17 cellular contexts compared by ENCODE assay signal in the genomic region with DNA sequence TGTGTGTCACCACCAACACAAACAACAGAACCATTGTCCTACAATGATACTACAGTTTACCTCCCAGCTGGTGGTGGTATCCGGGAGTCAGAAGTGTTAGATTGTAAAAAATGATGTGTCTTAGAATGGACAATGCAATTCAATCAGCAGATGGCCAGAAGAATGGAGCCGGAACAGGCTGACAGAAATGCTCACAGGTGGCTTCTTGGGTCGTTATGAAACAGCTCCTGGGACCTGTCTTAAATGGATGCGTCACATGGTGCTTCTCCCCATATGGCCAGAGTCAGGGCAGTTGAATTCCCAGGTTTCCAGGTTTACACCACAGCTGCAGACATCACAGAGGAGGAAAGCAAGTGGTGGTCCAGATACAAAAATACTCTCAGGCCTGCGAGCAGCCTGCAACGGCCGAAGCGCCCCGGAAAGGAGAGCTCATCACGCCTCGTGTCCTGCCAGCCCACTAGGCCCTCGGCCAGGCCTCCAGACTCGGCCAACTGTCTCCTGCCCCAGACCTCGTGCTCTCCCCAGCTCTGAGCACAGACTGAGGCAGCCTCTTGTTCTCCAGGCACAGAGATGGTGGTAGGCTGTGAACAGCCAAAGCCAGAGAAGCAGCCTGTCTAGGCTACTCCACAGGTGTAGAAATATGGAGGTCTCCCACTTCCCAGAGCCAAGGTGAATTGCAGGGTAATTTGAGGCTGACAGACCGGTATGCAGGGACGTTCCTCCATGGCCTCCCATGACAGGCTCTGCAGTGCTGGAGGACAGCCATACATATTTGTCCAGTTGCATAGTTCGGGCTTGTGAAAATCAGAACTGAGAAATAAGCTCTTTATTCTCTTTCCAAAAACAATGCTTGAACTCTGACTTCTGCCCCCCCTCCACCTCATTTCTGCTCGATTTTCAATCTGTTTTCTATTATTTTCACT.
DNase-seq lines count a peak whose midpoint lies in the region; ATAC-seq, FAIRE-seq and TF ChIP-seq lines count a peak whose summit lies in the region.
"Had no signal": no experiment of that assay in that cellular context is flagged by ENCODE, and none has a peak within 500 bp of the region (broad histone marks: within the 10 kb centered on the region; RNA-seq: fewer than 3 reads in every experiment).

No MANE protein-coding gene starts in this region.

- peak; percentile 67 to 86 (median 76) for ATAC-seq in pancreas
- no peak for ATAC-seq in naive thymus-derived CD4-positive, alpha-beta T cell
- ATAC-seq in activated CD8-positive, alpha-beta T cell treated with anti-CD3 and anti-CD28 coated beads for 36 hours, result no peak
- ATAC-seq in GM21423 (IDR thresholded peaks at IDR 0.05; ENCODE audit: unreplicated experiment), result no peak

- DNase-seq in AG20443 (ENCODE audit: low spot score), result peak; percentile 84
- DNase-seq in astrocyte of the cerebellum (ENCODE audit: low read depth), result peak; percentile 43
- DNase-seq in glutamatergic neuron, result peak; percentile 40
- peak in 1 of 6 donors; percentile 32 for DNase-seq in pancreas
- DNase-seq in naive thymus-derived CD4-positive, alpha-beta T cell, result no peak
- DNase-seq in activated CD8-positive, alpha-beta T cell treated with anti-CD3 and anti-CD28 coated beads for 36 hours, result no peak
- DNase-seq in COLO668 (lab: John Stamatoyannopoulos, UW; ENCODE audit: unreplicated experiment), result no peak
- DNase-seq: activated CD8-positive, alpha-beta T cell treated with anti-CD3 and anti-CD28 coated beads, Interleukin-2, amount 10 ng/mL, durations not matched to agents 7 days and 5 days; DND-41; effector CD8-positive, alpha-beta T cell; Karpas-422; NCI-H2081; OCI-M1 had no signal

- FAIRE-seq in pancreas (lab: Jason Lieb, UNC), result no peak

- peaks cover 13% of the 10 kb centered on the region for H3K36me3 Mint-ChIP-seq in glutamatergic neuron (ENCODE audit: unreplicated experiment)
- peaks cover 0 to 6% (median 0%) of the 10 kb centered on the region in 5 donors for H3K36me3 Mint-ChIP-seq in naive thymus-derived CD4-positive, alpha-beta T cell
- H3K36me3 Mint-ChIP-seq in activated CD8-positive, alpha-beta T cell treated with anti-CD3 and anti-CD28 coated beads for 36 hours (ENCODE audit: low read depth), result no peaks in the 10 kb centered on the region
- H3K36me3 Mint-ChIP-seq: activated naive CD8-positive, alpha-beta T cell had no signal

- no peaks in the 10 kb centered on the region for H3K36me3 ChIP-seq in pancreas
- no peaks in the 10 kb centered on the region for H3K36me3 ChIP-seq in naive thymus-derived CD4-positive, alpha-beta T cell (ENCODE audit: control insufficient read depth in 2 of 3, insufficient read depth in 3 of 3, low read length in 3 of 3)

- peaks cover 11% of the 10 kb centered on the region for H3K27me3 Mint-ChIP-seq in glutamatergic neuron (ENCODE audit: unreplicated experiment)
- H3K27me3 Mint-ChIP-seq in naive thymus-derived CD4-positive, alpha-beta T cell, result peaks cover 5 to 29% (median 15%) of the 10 kb centered on the region in 5 donors
- H3K27me3 Mint-ChIP-seq in activated CD8-positive, alpha-beta T cell treated with anti-CD3 and anti-CD28 coated beads for 36 hours, result peaks cover 50% of the 10 kb centered on the region
- H3K27me3 Mint-ChIP-seq: B cell had no signal

- peak overlapping the region; percentile 76 for H3K4me3 Mint-ChIP-seq in glutamatergic neuron (ENCODE audit: unreplicated experiment)
- no peak overlapping the region for H3K4me3 Mint-ChIP-seq in naive thymus-derived CD4-positive, alpha-beta T cell
- H3K4me3 Mint-ChIP-seq in activated CD8-positive, alpha-beta T cell treated with anti-CD3 and anti-CD28 coated beads for 36 hours, result no peak overlapping the region
- H3K4me3 Mint-ChIP-seq: activated CD8-positive, alpha-beta T cell treated with anti-CD3 and anti-CD28 coated beads, Interleukin-2, amount 10 ng/mL, durations not matched to agents 7 days and 5 days; activated naive CD8-positive, alpha-beta T cell; B cell had no signal

- CTCF ChIA-PET in naive thymus-derived CD4-positive, alpha-beta T cell (lab: Charles Lee), result no interaction called here
- CTCF ChIA-PET in activated CD8-positive, alpha-beta T cell treated with anti-CD3 and anti-CD28 coated beads for 36 hours (lab: Charles Lee), result interaction anchor here (0.8 kb wide), 1 partner anchor 10 kb away, joined by 3 read pairs; no protein-coding TSS in a partner anchor

- H3K4me3 ChIP-seq in astrocyte of the cerebellum (ENCODE audit: low read depth, low read length) (no peak overlapping the region), pancreas (no peak overlapping the region)
- no peak overlapping the region for H3K4me3 ChIP-seq in naive thymus-derived CD4-positive, alpha-beta T cell (ENCODE audit: low read length)
- H3K4me3 ChIP-seq: skin epidermis had no signal

- H3K27ac ChIP-seq in pancreas, result peak overlapping the region; percentile 15 to 62 (median 54)
- no peak overlapping the region for H3K27ac ChIP-seq in naive thymus-derived CD4-positive, alpha-beta T cell (ENCODE audit: low read depth, low read length)
- H3K27ac ChIP-seq: skin epidermis had no signal

- peaks cover 21% of the 10 kb centered on the region for H3K9me3 Mint-ChIP-seq in glutamatergic neuron (ENCODE audit: unreplicated experiment)
- peaks cover 0 to 9% (median 1%) of the 10 kb centered on the region in 11 donors for H3K9me3 Mint-ChIP-seq in naive thymus-derived CD4-positive, alpha-beta T cell
- peaks cover 7% of the 10 kb centered on the region for H3K9me3 Mint-ChIP-seq in activated CD8-positive, alpha-beta T cell treated with anti-CD3 and anti-CD28 coated beads for 36 hours

- H3K9me3 ChIP-seq in pancreas, result no peaks in the 10 kb centered on the region
- H3K9me3 ChIP-seq in naive thymus-derived CD4-positive, alpha-beta T cell (ENCODE audit: control insufficient read depth in 2 of 3, low read length in 3 of 3), result no peaks in the 10 kb centered on the region

- peak overlapping the region; percentile 91 for H3K27ac Mint-ChIP-seq in glutamatergic neuron (ENCODE audit: unreplicated experiment)
- H3K27ac Mint-ChIP-seq in naive thymus-derived CD4-positive, alpha-beta T cell, result peak overlapping the region in 1 of 9 donors; percentile 28
- H3K27ac Mint-ChIP-seq in activated CD8-positive, alpha-beta T cell treated with anti-CD3 and anti-CD28 coated beads for 36 hours, result no peak overlapping the region
- H3K27ac Mint-ChIP-seq: activated CD8-positive, alpha-beta T cell treated with anti-CD3 and anti-CD28 coated beads, Interleukin-2, amount 10 ng/mL, durations not matched to agents 7 days and 5 days; activated naive CD8-positive, alpha-beta T cell; B cell had no signal

- POLR2A ChIA-PET in naive thymus-derived CD4-positive, alpha-beta T cell (lab: Charles Lee), result no interaction called here
- POLR2A ChIA-PET in activated CD8-positive, alpha-beta T cell treated with anti-CD3 and anti-CD28 coated beads for 36 hours (lab: Charles Lee), result no interaction called here

- H3K4me1 Mint-ChIP-seq in glutamatergic neuron (ENCODE audit: low read depth, unreplicated experiment), result peaks cover 41% of the 10 kb centered on the region
- peaks cover 3 to 14% (median 9%) of the 10 kb centered on the region in 7 donors for H3K4me1 Mint-ChIP-seq in naive thymus-derived CD4-positive, alpha-beta T cell
- peaks cover 13% of the 10 kb centered on the region for H3K4me1 Mint-ChIP-seq in activated CD8-positive, alpha-beta T cell treated with anti-CD3 and anti-CD28 coated beads for 36 hours (ENCODE audit: low read depth)
- H3K4me1 Mint-ChIP-seq: B cell had no signal

- no peaks in the 10 kb centered on the region for H3K27me3 ChIP-seq in pancreas
- no peaks in the 10 kb centered on the region for H3K27me3 ChIP-seq in naive thymus-derived CD4-positive, alpha-beta T cell (ENCODE audit: control insufficient read depth in 2 of 2, insufficient read depth in 2 of 2, low read length in 2 of 2)

- H3K4me1 ChIP-seq in pancreas, result no peaks in the 10 kb centered on the region
- H3K4me1 ChIP-seq in naive thymus-derived CD4-positive, alpha-beta T cell (ENCODE audit: control insufficient read depth in 2 of 2, insufficient read depth in 2 of 2, low read length in 2 of 2), result peaks cover 0 to 7% of the 10 kb centered on the region in 2 donors

- WGBS in pancreas, 2 donors, result 57 to 60% methylated on average over 18 of the region's 18 CpGs

- intact Hi-C loops in pancreas (cut with DNase I), result no loop called here
- intact Hi-C loops in naive thymus-derived CD4-positive, alpha-beta T cell (cut with micrococcal nuclease), result no loop called here
- intact Hi-C loops in activated CD8-positive, alpha-beta T cell treated with anti-CD3 and anti-CD28 coated beads for 36 hours (cut with micrococcal nuclease), result no loop called here

- TF ChIP-seq CTCF in astrocyte of the cerebellum (IDR thresholded peaks at IDR 0.05; ENCODE audit: low read depth, low read length, missing control alignments) (no peak), glutamatergic neuron (IDR thresholded peaks at IDR 0.05; ENCODE audit: partially characterized antibody, unreplicated experiment) (no peak), pancreas (IDR thresholded peaks at IDR 0.05) (no peak)
- no peak for TF ChIP-seq CTCF in activated CD8-positive, alpha-beta T cell treated with anti-CD3 and anti-CD28 coated beads for 36 hours (IDR thresholded peaks at IDR 0.05)

- in situ Hi-C loops in astrocyte of the cerebellum (cut with HindIII; ENCODE audit: low sequenced_read_pairs), result no loop called here

Comparison
In these comparisons a context has a peak if more than half of its experiments do, and no peak if none do; other contexts are left out.
1. DNase-seq: peak in AG20443 (single experiment), astrocyte of the cerebellum (single experiment) and glutamatergic neuron (single experiment); none in naive thymus-derived CD4-positive, alpha-beta T cell (0 of 9), activated CD8-positive, alpha-beta T cell treated with anti-CD3 and anti-CD28 coated beads for 36 hours (single experiment) and COLO668 (single experiment).
2. ATAC-seq: peak in pancreas (4 of 4); none in naive thymus-derived CD4-positive, alpha-beta T cell (single experiment), activated CD8-positive, alpha-beta T cell treated with anti-CD3 and anti-CD28 coated beads for 36 hours (single experiment) and GM21423 (single experiment).